ENCODE assay signal across 11 cellular contexts in genomic region chr2:205699554-205700289, GRCh38. TPM values are rescaled to one million over a fixed set of nuclear protein-coding genes. Genes with fewer than 3 reads are reported as not detected.
A peak's percentile ranks its signal among the peaks of the same experiment; 100 is the strongest.
DNase-seq lines count a peak whose midpoint lies in the region; ATAC-seq and TF ChIP-seq lines count a peak whose summit lies in the region.
"Had no signal": no experiment of that assay in that cellular context is flagged by ENCODE, and none has a peak within 500 bp of the region (broad histone marks: within the 10 kb centered on the region; RNA-seq: fewer than 3 reads in every experiment).

No MANE protein-coding gene starts in this region.

- TF ChIP-seq CTCF in Calu3 (IDR thresholded peaks at IDR 0.05; ENCODE audit: unreplicated experiment), result no peak
- TF ChIP-seq CTCF in brain microvascular endothelial cell (IDR thresholded peaks at IDR 0.05; ENCODE audit: low read depth, low read length, missing control alignments), result no peak

- DNase-seq in Calu3 (no peak), MV-4-11 (lab: John Stamatoyannopoulos, UW) (peak; percentile 65), brain microvascular endothelial cell (no peak), naive B cell (no peak), immature natural killer cell (no peak), midbrain (lab: John Stamatoyannopoulos, UW) (no peak), NCI-H774 (lab: John Stamatoyannopoulos, UW) (no peak), anterior cingulate cortex (lab: John Stamatoyannopoulos, UW) (no peak)
- DNase-seq: activated naive CD8-positive, alpha-beta T cell treated with anti-CD3 and anti-CD28 coated beads, Interleukin-2, amount 10 ng/mL, durations not matched to agents 7 days and 5 days; DMS79; NCI-H1930 had no signal

- in situ Hi-C loops in brain microvascular endothelial cell (cut with HindIII; ENCODE audit: low pct_ligation_motif_present, low sequenced_read_pairs), result no loop called here

- H3K36me3 Mint-ChIP-seq in Calu3 (ENCODE audit: insufficient read depth, unreplicated experiment), result no peaks in the 10 kb centered on the region
- no peaks in the 10 kb centered on the region for H3K36me3 Mint-ChIP-seq in naive B cell
- H3K36me3 Mint-ChIP-seq in immature natural killer cell, result no peaks in the 10 kb centered on the region
- H3K36me3 Mint-ChIP-seq: activated naive CD8-positive, alpha-beta T cell treated with anti-CD3 and anti-CD28 coated beads, Interleukin-2, amount 10 ng/mL, durations not matched to agents 7 days and 5 days had no signal

- H3K27ac Mint-ChIP-seq in Calu3 (ENCODE audit: unreplicated experiment) (peak overlapping the region; percentile 45), naive B cell (peak overlapping the region in 5 of 6 donors; percentile 21 to 73 (median 41)), immature natural killer cell (no peak overlapping the region)
- H3K27ac Mint-ChIP-seq: activated naive CD8-positive, alpha-beta T cell treated with anti-CD3 and anti-CD28 coated beads, Interleukin-2, amount 10 ng/mL, durations not matched to agents 7 days and 5 days had no signal

- H3K27ac ChIP-seq in brain microvascular endothelial cell, result peak overlapping the region; percentile 93

- ATAC-seq in naive B cell (ENCODE audit: low read depth in 2 of 2), result peak; percentile 30 to 36

- H3K4me1 Mint-ChIP-seq in Calu3 (ENCODE audit: low read depth, unreplicated experiment) (peaks cover 34% of the 10 kb centered on the region), naive B cell (peaks cover 21 to 38% (median 28%) of the 10 kb centered on the region in 3 donors), immature natural killer cell (no peaks in the 10 kb centered on the region)

- H3K36me3 ChIP-seq in brain microvascular endothelial cell (replicated peaks), result peaks cover 2% of the 10 kb centered on the region

- H3K4me3 ChIP-seq in brain microvascular endothelial cell (ENCODE audit: low read depth, low read length), result no peak overlapping the region

- H3K4me3 Mint-ChIP-seq in Calu3 (ENCODE audit: low read depth, unreplicated experiment), result no peak overlapping the region
- H3K4me3 Mint-ChIP-seq in naive B cell, result peak overlapping the region in 7 of 8 donors; percentile 24 to 83 (median 62)
- H3K4me3 Mint-ChIP-seq in immature natural killer cell, result no peak overlapping the region
- H3K4me3 Mint-ChIP-seq: activated naive CD8-positive, alpha-beta T cell treated with anti-CD3 and anti-CD28 coated beads, Interleukin-2, amount 10 ng/mL, durations not matched to agents 7 days and 5 days had no signal

- no TSS peak for BruUV-seq in Calu3 (replicated peaks; lab: Mats Ljungman, UMichigan)

- CTCF ChIA-PET in Calu3 (lab: Charles Lee), result no interaction called here

- H3K9me3 Mint-ChIP-seq in Calu3 (ENCODE audit: low read depth, unreplicated experiment) (no peaks in the 10 kb centered on the region), naive B cell (peaks cover 0 to 2% (median 0%) of the 10 kb centered on the region in 7 donors), immature natural killer cell (no peaks in the 10 kb centered on the region)
- H3K9me3 Mint-ChIP-seq: activated naive CD8-positive, alpha-beta T cell treated with anti-CD3 and anti-CD28 coated beads, Interleukin-2, amount 10 ng/mL, durations not matched to agents 7 days and 5 days had no signal

- intact Hi-C loops in Calu3 (cut with micrococcal nuclease; ENCODE audit: unreplicated experiment), result loop anchor here (5.0 kb wide), 1 partner anchor 58 kb away; no protein-coding TSS in a partner anchor

- H3K27me3 Mint-ChIP-seq in Calu3 (ENCODE audit: unreplicated experiment) (no peaks in the 10 kb centered on the region), naive B cell (no peaks in the 10 kb centered on the region), immature natural killer cell (ENCODE audit: low read depth in 3 of 3) (peaks cover 0 to 9% (median 2%) of the 10 kb centered on the region in 3 donors)

- H3K27me3 ChIP-seq in brain microvascular endothelial cell (replicated peaks), result no peaks in the 10 kb centered on the region

RNA-seq across cellular contexts. Expression of gene NRP2, which starts 17.4 kb away (rescaled TPM):
- 12.5 and 19.9 TPM in 2 replicates for total RNA-seq in Calu3 (2022)
- polyA plus RNA-seq in naive B cell (ENCODE audit: low read depth in 6 of 6), result 1 to 10 TPM in 4 of 6 donors, under 1 TPM in 2; 0.49 to 7.6 (median 2.0) TPM
- polyA plus RNA-seq in immature natural killer cell, result not detected

Comparison
In these comparisons a context has a peak if more than half of its experiments do, and no peak if none do; other contexts are left out.
1. H3K27ac Mint-ChIP-seq: peak in Calu3 (single experiment) and naive B cell (5 of 6); none in immature natural killer cell (0 of 6).
2. H3K4me3 Mint-ChIP-seq: peak in naive B cell (7 of 8); none in Calu3 (single experiment) and immature natural killer cell (0 of 5).